In the genomic region with DNA sequence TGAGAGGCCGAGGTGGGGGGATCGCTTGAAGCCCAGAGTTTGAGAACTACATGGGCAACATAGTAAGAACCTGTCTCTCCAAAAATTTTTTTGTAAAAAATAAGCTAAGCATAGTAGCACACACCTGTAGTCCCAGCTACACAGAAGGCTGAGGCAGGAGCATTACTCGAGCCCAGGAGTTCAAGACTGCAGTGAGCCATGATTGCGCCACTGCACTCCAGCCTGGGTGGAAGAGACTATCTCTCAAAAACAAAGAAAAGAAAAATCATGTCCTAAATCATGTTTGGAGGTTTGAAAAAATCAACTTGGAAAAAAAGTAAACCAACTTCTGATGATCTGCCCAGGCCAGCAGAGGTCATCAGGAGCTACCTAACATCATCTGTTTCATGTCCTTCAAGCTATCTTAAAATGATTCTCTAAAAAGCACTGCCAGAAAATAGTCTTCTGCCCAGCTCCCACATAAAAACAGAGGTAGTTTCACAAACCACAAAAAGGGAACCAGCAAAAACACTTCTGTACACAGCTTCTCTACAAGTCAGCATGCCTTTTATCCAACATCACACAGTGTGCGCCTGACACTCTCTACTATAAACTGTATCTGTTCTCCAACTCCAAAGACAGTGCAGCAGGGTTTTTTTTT, we compare ENCODE assay signal across 1 cellular context.
TF ChIP-seq lines count a peak whose summit lies in the region.

No MANE protein-coding gene starts in this region.

TF ChIP-seq in K562, 482 proteins besides CTCF, POLR2A, EP300 and RAD21 (continued from another document):
- TF ChIP-seq ZNF384 (IDR thresholded peaks at IDR 0.05; ENCODE audit: low read depth, low read length): 0 out of 2 replicates have a peak, but pooled peaks have one; percentile 50
- no peak for TF ChIP-seq MYC (IDR thresholded peaks at IDR 0.05; ENCODE audit: low read depth, low read length)
- TF ChIP-seq MYC (CRISPR knock-in tag; IDR thresholded peaks at IDR 0.05; ENCODE audit: borderline replicate concordance, low read depth): no peak
- TF ChIP-seq, protein P1, sequence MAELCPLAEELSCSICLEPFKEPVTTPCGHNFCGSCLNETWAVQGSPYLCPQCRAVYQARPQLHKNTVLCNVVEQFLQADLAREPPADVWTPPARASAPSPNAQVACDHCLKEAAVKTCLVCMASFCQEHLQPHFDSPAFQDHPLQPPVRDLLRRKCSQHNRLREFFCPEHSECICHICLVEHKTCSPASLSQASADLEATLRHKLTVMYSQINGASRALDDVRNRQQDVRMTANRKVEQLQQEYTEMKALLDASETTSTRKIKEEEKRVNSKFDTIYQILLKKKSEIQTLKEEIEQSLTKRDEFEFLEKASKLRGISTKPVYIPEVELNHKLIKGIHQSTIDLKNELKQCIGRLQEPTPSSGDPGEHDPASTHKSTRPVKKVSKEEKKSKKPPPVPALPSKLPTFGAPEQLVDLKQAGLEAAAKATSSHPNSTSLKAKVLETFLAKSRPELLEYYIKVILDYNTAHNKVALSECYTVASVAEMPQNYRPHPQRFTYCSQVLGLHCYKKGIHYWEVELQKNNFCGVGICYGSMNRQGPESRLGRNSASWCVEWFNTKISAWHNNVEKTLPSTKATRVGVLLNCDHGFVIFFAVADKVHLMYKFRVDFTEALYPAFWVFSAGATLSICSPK (IDR thresholded peaks at IDR 0.05; ENCODE audit: borderline replicate concordance): no peak
- TF ChIP-seq, protein P2, sequence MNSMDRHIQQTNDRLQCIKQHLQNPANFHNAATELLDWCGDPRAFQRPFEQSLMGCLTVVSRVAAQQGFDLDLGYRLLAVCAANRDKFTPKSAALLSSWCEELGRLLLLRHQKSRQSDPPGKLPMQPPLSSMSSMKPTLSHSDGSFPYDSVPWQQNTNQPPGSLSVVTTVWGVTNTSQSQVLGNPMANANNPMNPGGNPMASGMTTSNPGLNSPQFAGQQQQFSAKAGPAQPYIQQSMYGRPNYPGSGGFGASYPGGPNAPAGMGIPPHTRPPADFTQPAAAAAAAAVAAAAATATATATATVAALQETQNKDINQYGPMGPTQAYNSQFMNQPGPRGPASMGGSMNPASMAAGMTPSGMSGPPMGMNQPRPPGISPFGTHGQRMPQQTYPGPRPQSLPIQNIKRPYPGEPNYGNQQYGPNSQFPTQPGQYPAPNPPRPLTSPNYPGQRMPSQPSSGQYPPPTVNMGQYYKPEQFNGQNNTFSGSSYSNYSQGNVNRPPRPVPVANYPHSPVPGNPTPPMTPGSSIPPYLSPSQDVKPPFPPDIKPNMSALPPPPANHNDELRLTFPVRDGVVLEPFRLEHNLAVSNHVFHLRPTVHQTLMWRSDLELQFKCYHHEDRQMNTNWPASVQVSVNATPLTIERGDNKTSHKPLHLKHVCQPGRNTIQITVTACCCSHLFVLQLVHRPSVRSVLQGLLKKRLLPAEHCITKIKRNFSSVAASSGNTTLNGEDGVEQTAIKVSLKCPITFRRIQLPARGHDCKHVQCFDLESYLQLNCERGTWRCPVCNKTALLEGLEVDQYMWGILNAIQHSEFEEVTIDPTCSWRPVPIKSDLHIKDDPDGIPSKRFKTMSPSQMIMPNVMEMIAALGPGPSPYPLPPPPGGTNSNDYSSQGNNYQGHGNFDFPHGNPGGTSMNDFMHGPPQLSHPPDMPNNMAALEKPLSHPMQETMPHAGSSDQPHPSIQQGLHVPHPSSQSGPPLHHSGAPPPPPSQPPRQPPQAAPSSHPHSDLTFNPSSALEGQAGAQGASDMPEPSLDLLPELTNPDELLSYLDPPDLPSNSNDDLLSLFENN (IDR thresholded peaks at IDR 0.05; ENCODE audit: low read depth in 2 of 2, low read length in 2 of 2): no peak
- TF ChIP-seq ARID2 (IDR thresholded peaks at IDR 0.05): 0 out of 2 replicates have a peak, but pooled peaks have one; percentile 47
- TF ChIP-seq ZNF408 (CRISPR knock-in tag; IDR thresholded peaks at IDR 0.05; ENCODE audit: low read depth): no peak
- peak; percentile 2 for TF ChIP-seq MEIS2 (IDR thresholded peaks at IDR 0.05; ENCODE audit: partially characterized antibody)
- TF ChIP-seq JUND (IDR thresholded peaks at IDR 0.05; ENCODE audit: borderline replicate concordance, low read depth, low read length): peak; percentile 19; the same call in 1 of the 2 replicates
- TF ChIP-seq JUND (tag; IDR thresholded peaks at IDR 0.05; ENCODE audit: borderline replicate concordance, low read depth, low read length): no peak
- TF ChIP-seq, protein P3, sequence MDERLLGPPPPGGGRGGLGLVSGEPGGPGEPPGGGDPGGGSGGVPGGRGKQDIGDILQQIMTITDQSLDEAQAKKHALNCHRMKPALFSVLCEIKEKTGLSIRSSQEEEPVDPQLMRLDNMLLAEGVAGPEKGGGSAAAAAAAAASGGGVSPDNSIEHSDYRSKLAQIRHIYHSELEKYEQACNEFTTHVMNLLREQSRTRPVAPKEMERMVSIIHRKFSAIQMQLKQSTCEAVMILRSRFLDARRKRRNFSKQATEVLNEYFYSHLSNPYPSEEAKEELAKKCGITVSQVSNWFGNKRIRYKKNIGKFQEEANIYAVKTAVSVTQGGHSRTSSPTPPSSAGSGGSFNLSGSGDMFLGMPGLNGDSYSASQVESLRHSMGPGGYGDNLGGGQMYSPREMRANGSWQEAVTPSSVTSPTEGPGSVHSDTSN (CRISPR knock-in tag; IDR thresholded peaks at IDR 0.05; ENCODE audit: low read depth): no peak
- TF ChIP-seq, protein P3 (tag; conservative IDR thresholded peaks at IDR 0.05; ENCODE audit: low read depth): 0 out of 2 replicates have a peak, but pooled peaks have one; percentile 17
